10 cellular contexts compared by ENCODE assay signal in the genomic region with DNA sequence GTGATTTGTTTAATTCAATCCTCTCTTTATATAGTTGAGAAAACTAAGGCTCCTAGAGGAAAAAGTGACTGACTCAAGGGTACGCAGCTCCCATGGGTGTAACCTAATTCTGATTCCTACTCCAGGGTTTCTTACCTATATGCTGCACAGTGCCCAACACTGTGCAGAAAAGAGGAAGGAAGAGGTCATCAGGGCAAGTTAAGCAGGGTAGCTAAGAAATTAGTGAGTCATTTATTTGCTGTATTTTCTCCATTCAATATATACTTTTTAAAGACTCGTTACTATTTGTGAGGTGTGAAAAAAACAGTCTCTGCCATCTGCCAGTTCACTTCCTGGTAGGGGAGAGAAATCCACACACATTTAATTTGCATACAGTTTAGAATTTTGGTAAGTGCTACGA.
A peak's percentile ranks its signal among the peaks of the same experiment; 100 is the strongest.
DNase-seq lines count a peak whose midpoint lies in the region; ATAC-seq and TF ChIP-seq lines count a peak whose summit lies in the region.
"Had no signal": no experiment of that assay in that cellular context is flagged by ENCODE, and none has a peak within 500 bp of the region (broad histone marks: within the 10 kb centered on the region; RNA-seq: fewer than 3 reads in every experiment).

No MANE protein-coding gene starts in this region.

- TF ChIP-seq CTCF in HL-60 (IDR thresholded peaks at IDR 0.05; ENCODE audit: insufficient read depth, low read length) = no peak
- no peak for TF ChIP-seq CTCF in hepatocyte (IDR thresholded peaks at IDR 0.05; ENCODE audit: poor library complexity)
- no peak for TF ChIP-seq CTCF in H9 (conservative IDR thresholded peaks at IDR 0.05)

- H4K91ac ChIP-seq in H9 (ENCODE audit: insufficient read length, low read depth, low read length) = no peak overlapping the region

- H3K14ac ChIP-seq in H9 (ENCODE audit: insufficient read depth, low read length) = no peak overlapping the region

- H3T11ph ChIP-seq in H9 (ENCODE audit: low read length) = no peak overlapping the region

- H3K9me3 Mint-ChIP-seq in H9 = no peaks in the 10 kb centered on the region

- H3K9me3 ChIP-seq in hepatocyte (ENCODE audit: low read depth) (no peaks in the 10 kb centered on the region), H9 (ENCODE audit: control insufficient read depth, low read depth, low read length) (no peaks in the 10 kb centered on the region)
- H3K9me3 ChIP-seq: gastroesophageal sphincter, upper lobe of left lung had no signal

- no peaks in the 10 kb centered on the region for H3K36me3 ChIP-seq in hepatocyte (replicated peaks; ENCODE audit: insufficient read depth, low read depth)
- H3K36me3 ChIP-seq: gastroesophageal sphincter, upper lobe of left lung had no signal

- H4K8ac ChIP-seq in H9 (replicated peaks; ENCODE audit: insufficient read length, low read depth, low read length) = no peak overlapping the region

- H3K23me2 ChIP-seq in H9 (ENCODE audit: insufficient read length, low read depth, low read length, poor library complexity, severe bottlenecking) = no peaks in the 10 kb centered on the region

- no peaks in the 10 kb centered on the region for H3K27me3 Mint-ChIP-seq in H9 (ENCODE audit: low read depth)

- no peaks in the 10 kb centered on the region for H3K9me2 ChIP-seq in hepatocyte (replicated peaks; ENCODE audit: insufficient read depth)

- no peak overlapping the region for H3K27ac Mint-ChIP-seq in H9

- no peak overlapping the region for H3K56ac ChIP-seq in H9 (ENCODE audit: insufficient read length, low read depth, low read length)

- no peak overlapping the region for H2BK5ac ChIP-seq in H9 (ENCODE audit: insufficient read length, low read length)

- no peak overlapping the region for H3K18ac ChIP-seq in H9 (ENCODE audit: insufficient read length, low read depth, low read length)

- H3K4me3 ChIP-seq in HL-60 (replicated peaks; ENCODE audit: insufficient read depth, low read length) = no peak overlapping the region
- no peak overlapping the region for H3K4me3 ChIP-seq in hepatocyte

- H3K27ac ChIP-seq in HL-60 (replicated peaks) = peak overlapping the region; percentile 52
- no peak overlapping the region for H3K27ac ChIP-seq in hepatocyte
- no peak overlapping the region for H3K27ac ChIP-seq in H9 (ENCODE audit: insufficient read length, low read depth, low read length)

- no peaks in the 10 kb centered on the region for H3K4me1 ChIP-seq in hepatocyte (ENCODE audit: insufficient read depth)
- no peaks in the 10 kb centered on the region for H3K4me1 ChIP-seq in H9 (ENCODE audit: insufficient read depth, low read length)

- H4K5ac ChIP-seq in H9 (ENCODE audit: insufficient read length, low read depth, low read length) = no peak overlapping the region

- no peaks in the 10 kb centered on the region for H3K36me3 Mint-ChIP-seq in H9 (ENCODE audit: insufficient read depth in 1 of 3, low read depth in 3 of 3)

- H3K4me2 ChIP-seq in hepatocyte = peak overlapping the region; percentile 62
- H3K4me2 ChIP-seq in H9 (ENCODE audit: insufficient read depth, insufficient read length, low read length) = no peak overlapping the region

- peaks cover 17% of the 10 kb centered on the region in 2 experiments for H3K4me1 Mint-ChIP-seq in H9

- no peak overlapping the region for H2BK120ac ChIP-seq in H9 (ENCODE audit: low read depth, low read length, poor library complexity, severe bottlenecking)

- no peak overlapping the region for H2BK20ac ChIP-seq in H9 (ENCODE audit: low read depth, low read length, poor library complexity, severe bottlenecking)

- ATAC-seq in GM18508 (IDR thresholded peaks at IDR 0.05; ENCODE audit: insufficient read depth, unreplicated experiment) = peak; percentile 22
- ATAC-seq in GM21576 (IDR thresholded peaks at IDR 0.05; ENCODE audit: unreplicated experiment) = peak; percentile 19
- ATAC-seq in HG03280 (IDR thresholded peaks at IDR 0.05; ENCODE audit: unreplicated experiment) = no peak

- no peak overlapping the region for H3K23ac ChIP-seq in H9 (ENCODE audit: insufficient read length, low read depth, low read length)

- DNase-seq in HL-60 (ENCODE audit: low read depth in 1 of 2, low spot score in 1 of 2) (peak; percentile 3 to 11), hepatocyte (ENCODE audit: low spot score) (no peak), H9 (no peak), ureter (ENCODE audit: low spot score) (no peak), UCSD-AML1 (lab: John Stamatoyannopoulos, UW; ENCODE audit: unreplicated experiment) (no peak)

- H3K79me1 ChIP-seq in H9 (ENCODE audit: insufficient read depth, low read depth, low read length, poor library complexity, severe bottlenecking) = no peaks in the 10 kb centered on the region

- H3K27me3 ChIP-seq in HL-60 (ENCODE audit: insufficient read depth, poor library complexity, severe bottlenecking) (peaks cover 2% of the 10 kb centered on the region), hepatocyte (no peaks in the 10 kb centered on the region), H9 (ENCODE audit: insufficient read depth, low read length) (no peaks in the 10 kb centered on the region)
- H3K27me3 ChIP-seq: upper lobe of left lung had no signal

- WGBS in hepatocyte (ENCODE audit: low lambda C conversion rate, missing lambda C conversion rate) = 77% methylated on average over 3 of the region's 3 CpGs
- no CpG with 5 or more reads among the region's 3 CpGs for WGBS in H9 (ENCODE audit: extremely low coverage, insufficient read length, low lambda C conversion rate)

- H2AFZ ChIP-seq in hepatocyte (no peak overlapping the region), H9 (ENCODE audit: low read length) (no peak overlapping the region)

- H2BK12ac ChIP-seq in H9 (ENCODE audit: insufficient read length, low read depth, low read length) = no peak overlapping the region

- no peak overlapping the region for H2AK5ac ChIP-seq in H9 (ENCODE audit: insufficient read length, low read length)

- H3K79me2 ChIP-seq in hepatocyte = no peaks in the 10 kb centered on the region
- H3K79me2 ChIP-seq in H9 (ENCODE audit: insufficient read depth, low read length) = no peaks in the 10 kb centered on the region

- H3K4me3 Mint-ChIP-seq in H9 = no peak overlapping the region

- H4K20me1 ChIP-seq in hepatocyte (ENCODE audit: insufficient read depth, poor library complexity, severe bottlenecking) = no peaks in the 10 kb centered on the region
- no peaks in the 10 kb centered on the region for H4K20me1 ChIP-seq in H9 (ENCODE audit: control insufficient read depth, insufficient read depth, insufficient read length)

- H3K4ac ChIP-seq in H9 (ENCODE audit: low read depth, low read length) = no peak overlapping the region

- H3K9ac ChIP-seq in H9 (ENCODE audit: extremely low read depth, insufficient read length, low read length) = no peak overlapping the region

- no peak overlapping the region for H2BK15ac ChIP-seq in H9 (ENCODE audit: low read depth, low read length)

Comparison
In these comparisons a context has a peak if more than half of its experiments do, and no peak if none do; other contexts are left out.
1. DNase-seq: peak in HL-60 (2 of 2); none in hepatocyte (single experiment), H9 (single experiment), ureter (single experiment) and UCSD-AML1 (single experiment).